Comparison of ENCODE assay signal across 16 cellular contexts in genomic region chr14:100540926-100541620, GRCh38. TPM values are rescaled to one million over a fixed set of nuclear protein-coding genes. Genes with fewer than 3 reads are reported as not detected.
"Had no signal": no experiment of that assay in that cellular context is flagged by ENCODE, and none has a peak within 500 bp of the region (broad histone marks: within the 10 kb centered on the region; RNA-seq: fewer than 3 reads in every experiment).

No MANE protein-coding gene starts in this region.

- H3K9me3 ChIP-seq: colonic mucosa, esophagus squamous epithelium, neutrophil, upper lobe of left lung had no signal

- H3K27me3 ChIP-seq: cardiac muscle cell, colonic mucosa, esophagus squamous epithelium, neutrophil, upper lobe of left lung had no signal

- FAIRE-seq: astrocyte had no signal

- H3K27ac ChIP-seq: cardiac muscle cell, colonic mucosa, esophagus squamous epithelium, neutrophil, upper lobe of left lung had no signal

- H3K36me3 Mint-ChIP-seq: naive thymus-derived CD4-positive, alpha-beta T cell had no signal

- H3K27ac Mint-ChIP-seq: naive thymus-derived CD4-positive, alpha-beta T cell; progenitor cell of endocrine pancreas; stimulated activated naive CD8-positive, alpha-beta T cell treated with anti-CD3 and anti-CD28 coated beads, Interleukin-15, Interleukin-2, amounts not matched to agents 100 ng/mL and 50 ng/mL, for 24 hours had no signal

- H3K4me3 ChIP-seq: cardiac muscle cell, colonic mucosa, esophagus squamous epithelium, upper lobe of left lung had no signal

- H3K4me3 Mint-ChIP-seq: naive thymus-derived CD4-positive, alpha-beta T cell; stimulated activated naive CD8-positive, alpha-beta T cell treated with anti-CD3 and anti-CD28 coated beads, Interleukin-15, Interleukin-2, amounts not matched to agents 100 ng/mL and 50 ng/mL, for 24 hours had no signal

- ATAC-seq: naive thymus-derived CD4-positive, alpha-beta T cell had no signal

- DNase-seq: activated CD4-positive, alpha-beta T cell treated with anti-CD3 and anti-CD28 coated beads, Interleukin-2, amount 50 U/mL, for 48 hours; activated CD4-positive, CD25-positive, alpha-beta regulatory T cell treated with anti-CD3 and anti-CD28 coated beads, Interleukin-2, amount 50 U/mL, for 72 hours; activated T-cell treated with anti-CD3 and anti-CD28 coated beads, Interleukin-2, amount 50 U/mL, for 48 hours; colonic mucosa; esophagus squamous epithelium; foreskin fibroblast; midbrain; naive thymus-derived CD4-positive, alpha-beta T cell; stimulated activated CD4-positive, alpha-beta T cell treated with anti-CD3 and anti-CD28 coated beads, Interleukin-4, amount 100 ng/mL, for 1 hour; stimulated activated CD8-positive, alpha-beta memory T cell treated with anti-CD3 and anti-CD28 coated beads, Interleukin-4, amount 100 ng/mL, for 48 hours had no signal

- H3K4me1 ChIP-seq: colonic mucosa had no signal

- H3K36me3 ChIP-seq: cardiac muscle cell, colonic mucosa, esophagus squamous epithelium, upper lobe of left lung had no signal

- H3K27me3 Mint-ChIP-seq: naive thymus-derived CD4-positive, alpha-beta T cell; stimulated activated naive CD8-positive, alpha-beta T cell treated with anti-CD3 and anti-CD28 coated beads, Interleukin-15, Interleukin-2, amounts not matched to agents 100 ng/mL and 50 ng/mL, for 24 hours had no signal

- H3K9me3 Mint-ChIP-seq: naive thymus-derived CD4-positive, alpha-beta T cell; stimulated activated naive CD8-positive, alpha-beta T cell treated with anti-CD3 and anti-CD28 coated beads, Interleukin-15, Interleukin-2, amounts not matched to agents 100 ng/mL and 50 ng/mL, for 24 hours had no signal

RNA-seq across cellular contexts. Expression of gene BEGAIN, which starts 46.1 kb away (rescaled TPM):
- total RNA-seq: cardiac muscle cell had no signal
- polyA plus RNA-seq: cardiac muscle cell had no signal
